Comparison of ENCODE assay signal across 21 cellular contexts in the genomic region with DNA sequence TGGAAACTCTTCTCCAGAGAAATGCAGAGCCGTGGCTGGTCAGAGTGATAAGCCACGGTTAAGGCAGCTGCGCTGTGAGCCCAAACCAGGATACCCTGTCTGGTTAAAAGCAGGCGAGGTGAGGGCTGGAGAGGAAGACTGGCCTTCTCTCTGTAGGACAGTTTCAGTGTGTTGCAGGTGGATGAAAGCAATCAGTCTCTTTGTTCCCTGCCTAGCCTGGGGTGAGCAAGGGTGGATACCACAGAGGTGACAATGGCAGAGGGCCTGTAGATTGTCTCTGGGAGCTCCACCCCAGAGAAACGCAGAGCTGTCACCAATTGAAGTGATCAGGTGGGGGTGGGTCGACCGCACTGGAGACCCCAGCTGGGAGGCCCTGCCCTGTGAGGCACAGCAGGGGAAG.
DNase-seq lines count a peak whose midpoint lies in the region; ATAC-seq and TF ChIP-seq lines count a peak whose summit lies in the region.
"Had no signal": no experiment of that assay in that cellular context is flagged by ENCODE, and none has a peak within 500 bp of the region (broad histone marks: within the 10 kb centered on the region; RNA-seq: fewer than 3 reads in every experiment).

No MANE protein-coding gene starts in this region.

- no peak overlapping the region for H3K4me3 ChIP-seq in KMS-11 (IDR thresholded peaks at IDR 0.05; ENCODE audit: insufficient read depth, low read depth, low read length)
- H3K4me3 ChIP-seq: A549; BLaER1 treated with 17β-estradiol and CSF1 and Interleukin-3, amounts not matched to agents 10 nM and 100 nM; GM23248 had no signal

- DNase-seq in OCI-M1 (lab: John Stamatoyannopoulos, UW) = peak; percentile 79
- DNase-seq in WTC11 (ENCODE audit: low spot score) = no peak
- no peak for DNase-seq in iPS-NIHi11 (ENCODE audit: low spot score)
- no peak for DNase-seq in DMS 273 (lab: John Stamatoyannopoulos, UW; ENCODE audit: unreplicated experiment)
- DNase-seq in stimulated activated naive CD4-positive, alpha-beta T cell treated with Interleukin-2 at 50 U/mL for 16 hours (lab: John Stamatoyannopoulos, UW) = no peak
- DNase-seq: 8988T; ACHN; AML-193; BE2C; CD4-positive, alpha-beta T cell; CD8-positive, alpha-beta memory T cell; DMS53; DMS79 treated with DMSO at 0.1 percent for 48 hours; GM23248; H7; HCEC 1CT had no signal

- H3K36me3 Mint-ChIP-seq in WTC11 = peaks cover 8% of the 10 kb centered on the region; the same call in 1 of the 2 replicates
- H3K36me3 Mint-ChIP-seq: CD14-positive monocyte; CD8-positive, alpha-beta memory T cell had no signal

- H3K9me3 Mint-ChIP-seq in WTC11 = peaks cover 27% of the 10 kb centered on the region

- no peaks in the 10 kb centered on the region for H3K36me3 ChIP-seq in KMS-11 (ENCODE audit: insufficient read depth)
- H3K36me3 ChIP-seq: BE2C; BLaER1 treated with 17β-estradiol and CSF1 and Interleukin-3, amounts not matched to agents 10 nM and 100 nM had no signal

- H3K27ac ChIP-seq in KMS-11 = peak overlapping the region; percentile 60
- H3K27ac ChIP-seq: A549; BLaER1 treated with 17β-estradiol and CSF1 and Interleukin-3, amounts not matched to agents 10 nM and 100 nM; GM23248 had no signal

- no peak overlapping the region for H3K9ac ChIP-seq in KMS-11
- H3K9ac ChIP-seq: BLaER1 treated with 17β-estradiol and CSF1 and Interleukin-3, amounts not matched to agents 10 nM and 100 nM; GM23248 had no signal

- peaks cover 11% of the 10 kb centered on the region for H3K4me1 Mint-ChIP-seq in WTC11
- H3K4me1 Mint-ChIP-seq: CD14-positive monocyte; CD8-positive, alpha-beta memory T cell had no signal

- no peak for TF ChIP-seq CTCF in KMS-11 (conservative IDR thresholded peaks at IDR 0.05; ENCODE audit: low read depth, low read length)
- no peak for TF ChIP-seq CTCF in WTC11 (IDR thresholded peaks at IDR 0.05)

- no peaks in the 10 kb centered on the region for H3K79me2 ChIP-seq in KMS-11 (ENCODE audit: insufficient read depth, low read depth)

- H3K4me1 ChIP-seq in KMS-11 (ENCODE audit: low read depth, poor library complexity, severe bottlenecking) = peaks cover 55% of the 10 kb centered on the region
- H3K4me1 ChIP-seq: BE2C had no signal

- H4K20me1 ChIP-seq in KMS-11 (ENCODE audit: insufficient read depth) = no peaks in the 10 kb centered on the region
- H4K20me1 ChIP-seq: BLaER1 treated with 17β-estradiol and CSF1 and Interleukin-3, amounts not matched to agents 10 nM and 100 nM had no signal

- no peak overlapping the region for H3K4me3 Mint-ChIP-seq in WTC11
- H3K4me3 Mint-ChIP-seq: CD14-positive monocyte; CD4-positive, alpha-beta T cell; CD8-positive, alpha-beta memory T cell had no signal

- peak overlapping the region; percentile 54 for H3K4me2 ChIP-seq in KMS-11
- H3K4me2 ChIP-seq: A549; BLaER1 treated with 17β-estradiol and CSF1 and Interleukin-3, amounts not matched to agents 10 nM and 100 nM had no signal

- POLR2A ChIA-PET in WTC11 (lab: Charles Lee) = no interaction called here

- CTCF ChIA-PET in WTC11 (lab: Charles Lee) = no interaction called here

- H2AFZ ChIP-seq in KMS-11 (ENCODE audit: low read depth) = peak overlapping the region; percentile 66
- H2AFZ ChIP-seq: GM23248 had no signal

- 0 out of 2 replicates have a peak, but pooled peaks have one; percentile 18 for ATAC-seq in WTC11
- no peak for ATAC-seq in GM21515 (IDR thresholded peaks at IDR 0.05; ENCODE audit: unreplicated experiment)
- ATAC-seq: A549 had no signal

- no peaks in the 10 kb centered on the region for H3K27me3 Mint-ChIP-seq in WTC11 (ENCODE audit: low read depth)
- H3K27me3 Mint-ChIP-seq: CD4-positive, alpha-beta T cell; CD8-positive, alpha-beta memory T cell had no signal

- no peaks in the 10 kb centered on the region for H3K27me3 ChIP-seq in KMS-11 (ENCODE audit: insufficient read depth, low read depth)
- H3K27me3 ChIP-seq: BE2C; BLaER1 treated with 17β-estradiol and CSF1 and Interleukin-3, amounts not matched to agents 10 nM and 100 nM had no signal

- no peak overlapping the region for H3K27ac Mint-ChIP-seq in WTC11
- H3K27ac Mint-ChIP-seq: CD14-positive monocyte; CD4-positive, alpha-beta T cell; CD8-positive, alpha-beta memory T cell had no signal

TF ChIP-seq in WTC11, 78 proteins besides CTCF, POLR2A, EP300 and RAD21:
- no peak for TF ChIP-seq SOX15 (CRISPR knock-in tag; IDR thresholded peaks at IDR 0.05)
- TF ChIP-seq, protein P1, sequence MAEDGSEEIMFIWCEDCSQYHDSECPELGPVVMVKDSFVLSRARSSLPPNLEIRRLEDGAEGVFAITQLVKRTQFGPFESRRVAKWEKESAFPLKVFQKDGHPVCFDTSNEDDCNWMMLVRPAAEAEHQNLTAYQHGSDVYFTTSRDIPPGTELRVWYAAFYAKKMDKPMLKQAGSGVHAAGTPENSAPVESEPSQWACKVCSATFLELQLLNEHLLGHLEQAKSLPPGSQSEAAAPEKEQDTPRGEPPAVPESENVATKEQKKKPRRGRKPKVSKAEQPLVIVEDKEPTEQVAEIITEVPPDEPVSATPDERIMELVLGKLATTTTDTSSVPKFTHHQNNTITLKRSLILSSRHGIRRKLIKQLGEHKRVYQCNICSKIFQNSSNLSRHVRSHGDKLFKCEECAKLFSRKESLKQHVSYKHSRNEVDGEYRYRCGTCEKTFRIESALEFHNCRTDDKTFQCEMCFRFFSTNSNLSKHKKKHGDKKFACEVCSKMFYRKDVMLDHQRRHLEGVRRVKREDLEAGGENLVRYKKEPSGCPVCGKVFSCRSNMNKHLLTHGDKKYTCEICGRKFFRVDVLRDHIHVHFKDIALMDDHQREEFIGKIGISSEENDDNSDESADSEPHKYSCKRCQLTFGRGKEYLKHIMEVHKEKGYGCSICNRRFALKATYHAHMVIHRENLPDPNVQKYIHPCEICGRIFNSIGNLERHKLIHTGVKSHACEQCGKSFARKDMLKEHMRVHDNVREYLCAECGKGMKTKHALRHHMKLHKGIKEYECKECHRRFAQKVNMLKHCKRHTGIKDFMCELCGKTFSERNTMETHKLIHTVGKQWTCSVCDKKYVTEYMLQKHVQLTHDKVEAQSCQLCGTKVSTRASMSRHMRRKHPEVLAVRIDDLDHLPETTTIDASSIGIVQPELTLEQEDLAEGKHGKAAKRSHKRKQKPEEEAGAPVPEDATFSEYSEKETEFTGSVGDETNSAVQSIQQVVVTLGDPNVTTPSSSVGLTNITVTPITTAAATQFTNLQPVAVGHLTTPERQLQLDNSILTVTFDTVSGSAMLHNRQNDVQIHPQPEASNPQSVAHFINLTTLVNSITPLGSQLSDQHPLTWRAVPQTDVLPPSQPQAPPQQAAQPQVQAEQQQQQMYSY (CRISPR knock-in tag; IDR thresholded peaks at IDR 0.05) = no peak
- TF ChIP-seq, protein P2, sequence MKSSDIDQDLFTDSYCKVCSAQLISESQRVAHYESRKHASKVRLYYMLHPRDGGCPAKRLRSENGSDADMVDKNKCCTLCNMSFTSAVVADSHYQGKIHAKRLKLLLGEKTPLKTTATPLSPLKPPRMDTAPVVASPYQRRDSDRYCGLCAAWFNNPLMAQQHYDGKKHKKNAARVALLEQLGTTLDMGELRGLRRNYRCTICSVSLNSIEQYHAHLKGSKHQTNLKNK (CRISPR knock-in tag; IDR thresholded peaks at IDR 0.05) = no peak
- TF ChIP-seq, protein P3, sequence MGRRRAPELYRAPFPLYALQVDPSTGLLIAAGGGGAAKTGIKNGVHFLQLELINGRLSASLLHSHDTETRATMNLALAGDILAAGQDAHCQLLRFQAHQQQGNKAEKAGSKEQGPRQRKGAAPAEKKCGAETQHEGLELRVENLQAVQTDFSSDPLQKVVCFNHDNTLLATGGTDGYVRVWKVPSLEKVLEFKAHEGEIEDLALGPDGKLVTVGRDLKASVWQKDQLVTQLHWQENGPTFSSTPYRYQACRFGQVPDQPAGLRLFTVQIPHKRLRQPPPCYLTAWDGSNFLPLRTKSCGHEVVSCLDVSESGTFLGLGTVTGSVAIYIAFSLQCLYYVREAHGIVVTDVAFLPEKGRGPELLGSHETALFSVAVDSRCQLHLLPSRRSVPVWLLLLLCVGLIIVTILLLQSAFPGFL (CRISPR knock-in tag; IDR thresholded peaks at IDR 0.05; ENCODE audit: borderline replicate concordance) = no peak
- TF ChIP-seq ESRRA (CRISPR knock-in tag; IDR thresholded peaks at IDR 0.05; ENCODE audit: borderline replicate concordance) = no peak
- TF ChIP-seq, protein P4, sequence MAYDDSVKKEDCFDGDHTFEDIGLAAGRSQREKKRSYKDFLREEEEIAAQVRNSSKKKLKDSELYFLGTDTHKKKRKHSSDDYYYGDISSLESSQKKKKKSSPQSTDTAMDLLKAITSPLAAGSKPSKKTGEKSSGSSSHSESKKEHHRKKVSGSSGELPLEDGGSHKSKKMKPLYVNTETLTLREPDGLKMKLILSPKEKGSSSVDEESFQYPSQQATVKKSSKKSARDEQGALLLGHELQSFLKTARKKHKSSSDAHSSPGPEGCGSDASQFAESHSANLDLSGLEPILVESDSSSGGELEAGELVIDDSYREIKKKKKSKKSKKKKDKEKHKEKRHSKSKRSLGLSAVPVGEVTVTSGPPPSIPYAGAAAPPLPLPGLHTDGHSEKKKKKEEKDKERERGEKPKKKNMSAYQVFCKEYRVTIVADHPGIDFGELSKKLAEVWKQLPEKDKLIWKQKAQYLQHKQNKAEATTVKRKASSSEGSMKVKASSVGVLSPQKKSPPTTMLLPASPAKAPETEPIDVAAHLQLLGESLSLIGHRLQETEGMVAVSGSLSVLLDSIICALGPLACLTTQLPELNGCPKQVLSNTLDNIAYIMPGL (CRISPR knock-in tag; IDR thresholded peaks at IDR 0.05) = no peak
- no peak for TF ChIP-seq TCF7 (CRISPR knock-in tag; IDR thresholded peaks at IDR 0.05; ENCODE audit: low read depth)
- no peak for TF ChIP-seq KAT7 (CRISPR knock-in tag; IDR thresholded peaks at IDR 0.05; ENCODE audit: borderline replicate concordance)
- no peak for TF ChIP-seq CREB1 (CRISPR knock-in tag; IDR thresholded peaks at IDR 0.05)
- TF ChIP-seq OVOL2 (CRISPR knock-in tag; IDR thresholded peaks at IDR 0.05; ENCODE audit: borderline replicate concordance) = no peak
- TF ChIP-seq JUN (CRISPR knock-in tag; IDR thresholded peaks at IDR 0.05) = no peak
- TF ChIP-seq, protein P5, sequence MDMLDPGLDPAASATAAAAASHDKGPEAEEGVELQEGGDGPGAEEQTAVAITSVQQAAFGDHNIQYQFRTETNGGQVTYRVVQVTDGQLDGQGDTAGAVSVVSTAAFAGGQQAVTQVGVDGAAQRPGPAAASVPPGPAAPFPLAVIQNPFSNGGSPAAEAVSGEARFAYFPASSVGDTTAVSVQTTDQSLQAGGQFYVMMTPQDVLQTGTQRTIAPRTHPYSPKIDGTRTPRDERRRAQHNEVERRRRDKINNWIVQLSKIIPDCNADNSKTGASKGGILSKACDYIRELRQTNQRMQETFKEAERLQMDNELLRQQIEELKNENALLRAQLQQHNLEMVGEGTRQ (CRISPR knock-in tag; IDR thresholded peaks at IDR 0.05) = no peak
- TF ChIP-seq, protein P6, sequence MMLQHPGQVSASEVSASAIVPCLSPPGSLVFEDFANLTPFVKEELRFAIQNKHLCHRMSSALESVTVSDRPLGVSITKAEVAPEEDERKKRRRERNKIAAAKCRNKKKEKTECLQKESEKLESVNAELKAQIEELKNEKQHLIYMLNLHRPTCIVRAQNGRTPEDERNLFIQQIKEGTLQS (CRISPR knock-in tag; conservative IDR thresholded peaks at IDR 0.05) = no peak
- no peak for TF ChIP-seq EMX1 (CRISPR knock-in tag; IDR thresholded peaks at IDR 0.05)
- no peak for TF ChIP-seq CREM (CRISPR knock-in tag; IDR thresholded peaks at IDR 0.05)
